10 cellular contexts compared by ENCODE assay signal in the genomic region with DNA sequence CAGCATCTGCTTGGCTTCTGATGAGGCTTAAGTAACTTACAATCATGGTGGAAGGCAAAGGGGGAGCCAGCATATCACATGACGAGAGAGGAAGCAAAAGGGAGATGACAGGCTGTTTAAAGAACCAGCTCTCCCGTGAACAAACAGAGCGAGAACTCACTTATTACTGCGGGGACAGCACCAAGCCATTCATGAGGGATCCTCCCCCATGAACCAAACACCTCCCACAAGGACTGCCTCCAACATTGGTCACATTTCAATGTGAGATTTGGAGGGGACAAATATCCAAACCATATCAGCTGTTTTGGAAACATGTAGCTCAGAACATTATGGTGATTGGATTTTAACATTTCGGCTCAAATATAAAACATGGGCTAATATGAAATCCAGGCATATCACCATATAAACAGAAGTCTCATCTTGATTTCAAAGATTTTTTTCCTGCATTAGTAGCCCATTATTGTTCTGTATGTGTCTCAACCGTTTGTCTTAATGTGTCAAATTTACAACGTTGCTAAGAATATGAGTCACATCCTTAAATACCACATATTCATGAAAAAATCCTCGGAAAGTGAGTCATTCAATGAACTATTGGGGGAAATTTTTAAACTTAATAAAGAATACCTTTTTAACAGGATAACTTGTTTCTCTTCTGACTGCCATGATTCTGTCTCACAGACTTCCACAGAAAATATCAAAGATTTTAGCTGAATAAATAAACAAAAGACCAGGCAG.
DNase-seq lines count a peak whose midpoint lies in the region; ATAC-seq and TF ChIP-seq lines count a peak whose summit lies in the region.
"Had no signal": no experiment of that assay in that cellular context is flagged by ENCODE, and none has a peak within 500 bp of the region (broad histone marks: within the 10 kb centered on the region; RNA-seq: fewer than 3 reads in every experiment).

No MANE protein-coding gene starts in this region.

- H3K27me3 ChIP-seq in esophagus squamous epithelium, result no peaks in the 10 kb centered on the region
- no peaks in the 10 kb centered on the region for H3K27me3 ChIP-seq in ascending aorta
- H3K27me3 ChIP-seq: heart left ventricle had no signal

- no peak overlapping the region for H3K27ac ChIP-seq in esophagus squamous epithelium
- H3K27ac ChIP-seq in ascending aorta, result no peak overlapping the region
- H3K27ac ChIP-seq: 22Rv1, heart left ventricle had no signal

- no peak overlapping the region for H3K4me3 ChIP-seq in skeletal muscle cell (ENCODE audit: low read depth, low read length)
- H3K4me3 ChIP-seq in esophagus squamous epithelium, result no peak overlapping the region
- no peak overlapping the region for H3K4me3 ChIP-seq in ascending aorta
- H3K4me3 ChIP-seq: heart left ventricle had no signal

- H3K36me3 ChIP-seq in esophagus squamous epithelium, result no peaks in the 10 kb centered on the region
- no peaks in the 10 kb centered on the region for H3K36me3 ChIP-seq in ascending aorta
- H3K36me3 ChIP-seq: heart left ventricle had no signal

- no peaks in the 10 kb centered on the region for H3K9me3 ChIP-seq in esophagus squamous epithelium
- no peaks in the 10 kb centered on the region for H3K9me3 ChIP-seq in ascending aorta
- H3K9me3 ChIP-seq: heart left ventricle had no signal

- TF ChIP-seq POLR2A in esophagus squamous epithelium (IDR thresholded peaks at IDR 0.05), result no peak

- 31 to 35% methylated on average over 8 of the region's 8 CpGs for WGBS in esophagus squamous epithelium, 2 donors

- intact Hi-C loops in esophagus squamous epithelium (cut with DNase I) (no loop called here), ascending aorta (cut with DNase I) (no loop called here)

- TF ChIP-seq CTCF in esophagus squamous epithelium (IDR thresholded peaks at IDR 0.05) (no peak), ascending aorta (IDR thresholded peaks at IDR 0.05) (no peak)

- H3K4me1 ChIP-seq in esophagus squamous epithelium (peaks cover 0 to 26% (median 7%) of the 10 kb centered on the region in 3 donors), ascending aorta (no peaks in the 10 kb centered on the region)
- H3K4me1 ChIP-seq: heart left ventricle had no signal

- ATAC-seq in HG03060 (IDR thresholded peaks at IDR 0.05; ENCODE audit: low read depth, unreplicated experiment), result peak; percentile 43
- ATAC-seq: heart left ventricle had no signal

- peak; percentile 5 for DNase-seq in NCI-H2227 (lab: John Stamatoyannopoulos, UW; ENCODE audit: unreplicated experiment)
- no peak for DNase-seq in NCI-H2227 treated with DMSO at 0.1 percent for 48 hours (lab: John Stamatoyannopoulos, UW)
- peak; percentile 86 for DNase-seq in amniotic epithelial cell (ENCODE audit: low read depth)
- DNase-seq in skeletal muscle cell (ENCODE audit: low read depth), result peak; percentile 57
- no peak for DNase-seq in esophagus squamous epithelium (lab: John Stamatoyannopoulos, UW)
- no peak for DNase-seq in ascending aorta (ENCODE audit: low spot score in 2 of 2)
- no peak for DNase-seq in mesenteric fat pad (ENCODE audit: low spot score)
- DNase-seq: heart left ventricle had no signal

Comparison
In these comparisons a context has a peak if more than half of its experiments do, and no peak if none do; other contexts are left out.
1. DNase-seq: peak in NCI-H2227 (single experiment), amniotic epithelial cell (single experiment) and skeletal muscle cell (single experiment); none in NCI-H2227 treated with DMSO at 0.1 percent for 48 hours (single experiment), esophagus squamous epithelium (single experiment), ascending aorta (0 of 2) and mesenteric fat pad (single experiment).